Comparison of ENCODE assay signal across 21 cellular contexts in genomic region chr1:159896086-159896930, GRCh38. TPM values are rescaled to one million over a fixed set of nuclear protein-coding genes. Genes with fewer than 3 reads are reported as not detected.
DNase-seq lines count a peak whose midpoint lies in the region; ATAC-seq, FAIRE-seq and TF ChIP-seq lines count a peak whose summit lies in the region.
"Had no signal": no experiment of that assay in that cellular context is flagged by ENCODE, and none has a peak within 500 bp of the region (broad histone marks: within the 10 kb centered on the region; RNA-seq: fewer than 3 reads in every experiment).

No MANE protein-coding gene starts in this region.

- no peaks in the 10 kb centered on the region for H3K27me3 ChIP-seq in right lobe of liver
- peaks cover under 1 to 3% of the 10 kb centered on the region in 2 experiments; a peak in 3 of 5 replicates for H3K27me3 ChIP-seq in HepG2 (ENCODE audit: control insufficient read depth in 1 of 2, insufficient read depth in 2 of 2, low read length in 2 of 2)
- no peaks in the 10 kb centered on the region for H3K27me3 ChIP-seq in heart left ventricle
- no peaks in the 10 kb centered on the region for H3K27me3 ChIP-seq in neutrophil
- H3K27me3 ChIP-seq: Peyer's patch, uterus had no signal

- DNase-seq in right lobe of liver (no peak), HepG2 (ENCODE audit: low spot score) (no peak), heart left ventricle (peak in 3 of 5 donors; percentile 35 to 41 (median 36)), NCI-H2196 treated with DMSO at 0.1 percent for 48 hours (lab: John Stamatoyannopoulos, UW; ENCODE audit: unreplicated experiment) (no peak), OCI-M1 (lab: John Stamatoyannopoulos, UW) (no peak)
- no peak for DNase-seq in activated naive CD4-positive, alpha-beta T cell treated with Interleukin-2 at 50 U/mL for 16 hours
- DNase-seq: ACHN; activated CD4-positive, alpha-beta T cell treated with anti-CD3 and anti-CD28 coated beads for 48 hours; CD4-positive, alpha-beta memory T cell; DMS153; NCI-H1436 treated with DMSO at 0.1 percent for 48 hours; stimulated activated CD4-positive, alpha-beta T cell treated with anti-CD3 and anti-CD28 coated beads, Interleukin-2, amount 100 ng/mL, for 48 hours; uterus had no signal

- no peak overlapping the region for H3K4me2 ChIP-seq in HepG2 (ENCODE audit: low read depth, low read length)

- H3K9me3 ChIP-seq in right lobe of liver (no peaks in the 10 kb centered on the region), HepG2 (ENCODE audit: low read length) (no peaks in the 10 kb centered on the region), heart left ventricle (no peaks in the 10 kb centered on the region), neutrophil (no peaks in the 10 kb centered on the region)
- H3K9me3 ChIP-seq: Peyer's patch, uterus had no signal

- no peak overlapping the region for H3K9ac ChIP-seq in HepG2 (ENCODE audit: insufficient read depth, low read depth, low read length)

- H3K4me1 ChIP-seq in right lobe of liver: peaks cover 0 to 4% (median 0%) of the 10 kb centered on the region in 4 donors
- H3K4me1 ChIP-seq in HepG2 (ENCODE audit: insufficient read depth, low read length): no peaks in the 10 kb centered on the region
- peaks cover 0 to 56% (median 21%) of the 10 kb centered on the region in 12 donors for H3K4me1 ChIP-seq in heart left ventricle
- peaks cover 65 to 69% of the 10 kb centered on the region in 2 experiments for H3K4me1 ChIP-seq in neutrophil (ENCODE audit: control insufficient read depth in 1 of 2, insufficient read depth in 1 of 2, low read depth in 1 of 2, low read length in 1 of 2)
- H3K4me1 ChIP-seq: uterus had no signal

- no peaks in the 10 kb centered on the region for H4K20me1 ChIP-seq in HepG2 (ENCODE audit: insufficient read depth, low read length)

- intact Hi-C loops in right lobe of liver (cut with DNase I) (loop anchor here in 1 of 2 donors (10.0 kb wide), 1 partner anchor 732 kb away; no protein-coding TSS in a partner anchor), HepG2 (cut with micrococcal nuclease; ENCODE audit: unreplicated experiment) (no loop called here), heart left ventricle (cut with DNase I) (loop anchor here in 1 of 10 donors (10.0 kb wide), 1 partner anchor 732 kb away; no protein-coding TSS in a partner anchor)

- CTCF ChIA-PET in HepG2 (lab: Yijun Ruan, JAX; ENCODE audit: low intra/inter-chr PET ratio, low total read pairs): no interaction called here

- H3K27ac ChIP-seq in right lobe of liver (peak overlapping the region in 1 of 3 donors; percentile 13), HepG2 (ENCODE audit: extremely low read length, insufficient read depth, low read length) (no peak overlapping the region), heart left ventricle (peak overlapping the region in 3 of 12 donors; percentile 12 to 72 (median 28)), neutrophil (peak overlapping the region; percentile 93)
- H3K27ac ChIP-seq: epithelial cell of prostate, uterus had no signal

- 55% methylated on average over 5 of the region's 5 CpGs for WGBS in right lobe of liver (ENCODE audit: insufficient coverage, low coverage, low lambda C conversion rate, missing lambda C conversion rate)
- WGBS in HepG2 (ENCODE audit: low lambda C conversion rate): 47% methylated on average over 5 of the region's 5 CpGs
- WGBS in heart left ventricle, 4 donors: 72 to 76% (median 72%) methylated on average over 5 of the region's 5 CpGs

- TF ChIP-seq EP300 in HepG2 (IDR thresholded peaks at IDR 0.05; ENCODE audit: low read depth in 2 of 2, low read length in 2 of 2): no peak
- no peak for TF ChIP-seq EP300 in HepG2 (CRISPR knock-in tag; IDR thresholded peaks at IDR 0.05; ENCODE audit: borderline replicate concordance)

- in situ Hi-C loops in HepG2 (cut with HindIII; ENCODE audit: extremely low pct_ligation_motif_present, low pct_unique_long_range_greater_than_20kb): no loop called here

- no peaks in the 10 kb centered on the region for H3K79me2 ChIP-seq in HepG2 (ENCODE audit: insufficient read depth, low read length)

- H3K36me3 ChIP-seq in right lobe of liver (no peaks in the 10 kb centered on the region), HepG2 (replicated peaks in 1 of 2; ENCODE audit: control insufficient read depth in 1 of 2, insufficient read depth in 2 of 2, low read length in 2 of 2) (no peaks in the 10 kb centered on the region), heart left ventricle (no peaks in the 10 kb centered on the region), neutrophil (no peaks in the 10 kb centered on the region)
- H3K36me3 ChIP-seq: Peyer's patch, uterus had no signal

- H2AFZ ChIP-seq in HepG2 (ENCODE audit: low read length): no peak overlapping the region

- no peak for TF ChIP-seq RAD21 in HepG2 (CRISPR knock-in tag; IDR thresholded peaks at IDR 0.05)

- no TSS peak for BruUV-seq in HepG2 (replicated peaks; lab: Mats Ljungman, UMichigan)

- no peak for FAIRE-seq in HepG2 (lab: Jason Lieb, UNC)
- FAIRE-seq: bronchial epithelial cell, frontal cortex had no signal

- H3K4me3 ChIP-seq in right lobe of liver: no peak overlapping the region
- no peak overlapping the region for H3K4me3 ChIP-seq in HepG2 (replicated peaks in 1 of 3; ENCODE audit: insufficient read depth in 1 of 3, low read depth in 2 of 3, low read length in 3 of 3)
- H3K4me3 ChIP-seq in heart left ventricle: no peak overlapping the region
- peak overlapping the region; percentile 21 to 41 for H3K4me3 ChIP-seq in neutrophil (ENCODE audit: low read depth in 1 of 2, low read length in 1 of 2)
- H3K4me3 ChIP-seq: Peyer's patch, uterus had no signal

- no peak for TF ChIP-seq CTCF in right lobe of liver (IDR thresholded peaks at IDR 0.05)
- no peak for TF ChIP-seq CTCF in HepG2 (CRISPR knock-in tag; IDR thresholded peaks at IDR 0.05)
- TF ChIP-seq CTCF in heart left ventricle (IDR thresholded peaks at IDR 0.05): no peak
- TF ChIP-seq CTCF in neutrophil (IDR thresholded peaks at IDR 0.05): peak; percentile 47

- TF ChIP-seq POLR2A in right lobe of liver (IDR thresholded peaks at IDR 0.05) (no peak), HepG2 (IDR thresholded peaks at IDR 0.05; ENCODE audit: insufficient read depth in 1 of 2, low read depth in 2 of 2, low read length in 2 of 2) (no peak), heart left ventricle (IDR thresholded peaks at IDR 0.05) (no peak)

- ATAC-seq in right lobe of liver: peak; percentile 22 to 53 (median 41)
- no peak for ATAC-seq in HepG2
- ATAC-seq in heart left ventricle: peak; percentile 37 to 69 (median 46)
- ATAC-seq in HG03378 (IDR thresholded peaks at IDR 0.05; ENCODE audit: unreplicated experiment): no peak

- POLR2A ChIA-PET in HepG2 (lab: Yijun Ruan, JAX): no interaction called here

RNA-seq across cellular contexts. Expression of gene CFAP45, which starts 3.7 kb away (rescaled TPM):
- total RNA-seq in right lobe of liver: not detected
- total RNA-seq in HepG2 (2016; rRNA removed; fragmentation: Illumina TruSeq; extraction: Trizol): not detected in 2 replicates
- total RNA-seq in HepG2 (2016; cell fraction: cytosol; rRNA removed; fragmentation: Illumina TruSeq; extraction: Trizol; ENCODE audit: low read depth): not detected in 2 replicates
- not detected in 2 replicates for total RNA-seq in HepG2 (2016; cell fraction: insoluble cytoplasmic fraction; rRNA removed; fragmentation: Illumina TruSeq; extraction: Trizol)
- total RNA-seq in HepG2 (2016; cell fraction: membrane; rRNA removed; fragmentation: Illumina TruSeq; extraction: Trizol): not detected in 2 replicates
- total RNA-seq in HepG2 (2016; cell fraction: nucleus; rRNA removed; fragmentation: Illumina TruSeq; extraction: Trizol): not detected in 2 replicates
- polyA plus RNA-seq in HepG2 (2011; rRNA removed): not detected in 2 replicates
- polyA plus RNA-seq in HepG2 (2011; cell fraction: cytosol; rRNA removed): 0.09 TPM in 1 of 2 replicates, not detected in the other
- polyA plus RNA-seq in HepG2 (2011; cell fraction: nucleus; rRNA removed): not detected in 2 replicates
- polyA plus RNA-seq in HepG2 (2012): 0.13 TPM in 1 of 2 replicates, not detected in the other
- polyA plus RNA-seq in HepG2 (2016; cell fraction: cytosol; fragmentation: Illumina TruSeq; extraction: Trizol; ENCODE audit: low read depth): not detected in 2 replicates
- not detected in 2 replicates for polyA plus RNA-seq in HepG2 (2016; cell fraction: insoluble cytoplasmic fraction; fragmentation: Illumina TruSeq; extraction: Trizol; ENCODE audit: low read depth)
- polyA plus RNA-seq in HepG2 (2016; cell fraction: membrane; fragmentation: Illumina TruSeq; extraction: Trizol; ENCODE audit: low read depth): not detected in 2 replicates
- not detected in 2 replicates for polyA plus RNA-seq in HepG2 (2016; cell fraction: nucleus; fragmentation: Illumina TruSeq; extraction: Trizol; ENCODE audit: insufficient read depth, low read depth)
- not detected in 2 replicates for polyA minus RNA-seq in HepG2 (2011; rRNA and poly(A)+ RNA removed; ENCODE audit: low replicate concordance)
- polyA minus RNA-seq in HepG2 (2011; cell fraction: cytosol; rRNA and poly(A)+ RNA removed): not detected in 2 replicates
- not detected in 2 replicates for polyA minus RNA-seq in HepG2 (2011; cell fraction: nucleus; rRNA and poly(A)+ RNA removed)
- 1 to 10 TPM in 1 of 9 donors, under 1 TPM in 6, not detected in 2; 0.31 to 1.8 (median 0.62) TPM for total RNA-seq in heart left ventricle
- 1 to 10 TPM in 1 of 2 donors, under 1 TPM in 1; 0.29 to 1.3 TPM for polyA plus RNA-seq in heart left ventricle

RNA-seq across cellular contexts. Expression of gene TAGLN2, which starts 29.0 kb away (rescaled TPM):
- 100 to 1,000 TPM in 3 of 6 experiments, 10 to 100 TPM in 3; 53.2 to 200 (median 117) TPM for total RNA-seq in right lobe of liver
- total RNA-seq in HepG2 (2016; rRNA removed; fragmentation: Illumina TruSeq; extraction: Trizol): 6.7 and 9.7 TPM in 2 replicates
- 1.7 and 2.0 TPM in 2 replicates for total RNA-seq in HepG2 (2016; cell fraction: cytosol; rRNA removed; fragmentation: Illumina TruSeq; extraction: Trizol; ENCODE audit: low read depth)
- 7.1 and 9.8 TPM in 2 replicates for total RNA-seq in HepG2 (2016; cell fraction: insoluble cytoplasmic fraction; rRNA removed; fragmentation: Illumina TruSeq; extraction: Trizol)
- total RNA-seq in HepG2 (2016; cell fraction: membrane; rRNA removed; fragmentation: Illumina TruSeq; extraction: Trizol): 3.3 and 3.5 TPM in 2 replicates
- total RNA-seq in HepG2 (2016; cell fraction: nucleus; rRNA removed; fragmentation: Illumina TruSeq; extraction: Trizol): 2.5 and 3.4 TPM in 2 replicates
- polyA plus RNA-seq in HepG2 (2011; rRNA removed): 17.2 and 21.2 TPM in 2 replicates
- 18.8 and 19.0 TPM in 2 replicates for polyA plus RNA-seq in HepG2 (2011; cell fraction: cytosol; rRNA removed)
- 6.8 and 9.1 TPM in 2 replicates for polyA plus RNA-seq in HepG2 (2011; cell fraction: nucleus; rRNA removed)
- polyA plus RNA-seq in HepG2 (2012): 5.9 and 19.9 TPM in 2 replicates
- 3.1 TPM in 2 replicates for polyA plus RNA-seq in HepG2 (2016; cell fraction: cytosol; fragmentation: Illumina TruSeq; extraction: Trizol; ENCODE audit: low read depth)
- polyA plus RNA-seq in HepG2 (2016; cell fraction: insoluble cytoplasmic fraction; fragmentation: Illumina TruSeq; extraction: Trizol; ENCODE audit: low read depth): 13.2 and 15.2 TPM in 2 replicates
- polyA plus RNA-seq in HepG2 (2016; cell fraction: membrane; fragmentation: Illumina TruSeq; extraction: Trizol; ENCODE audit: low read depth): 3.8 and 3.9 TPM in 2 replicates
- polyA plus RNA-seq in HepG2 (2016; cell fraction: nucleus; fragmentation: Illumina TruSeq; extraction: Trizol; ENCODE audit: insufficient read depth, low read depth): 6.2 and 8.6 TPM in 2 replicates
- polyA minus RNA-seq in HepG2 (2011; rRNA and poly(A)+ RNA removed; ENCODE audit: low replicate concordance): 16.1 and 272 TPM in 2 replicates
- 7.6 and 8.4 TPM in 2 replicates for polyA minus RNA-seq in HepG2 (2011; cell fraction: cytosol; rRNA and poly(A)+ RNA removed)
- polyA minus RNA-seq in HepG2 (2011; cell fraction: nucleus; rRNA and poly(A)+ RNA removed): 2.6 and 3.4 TPM in 2 replicates
- total RNA-seq in heart left ventricle: 100 to 1,000 TPM in 5 of 9 donors, 10 to 100 TPM in 4; 84.3 to 246 (median 131) TPM
- 100 to 1,000 TPM; 113 to 226 TPM for polyA plus RNA-seq in heart left ventricle

RNA-seq across cellular contexts. Expression of gene VSIG8, which starts 33.9 kb away (rescaled TPM):
- not detected for total RNA-seq in right lobe of liver
- not detected in 2 replicates for total RNA-seq in HepG2 (2016; rRNA removed; fragmentation: Illumina TruSeq; extraction: Trizol)
- total RNA-seq in HepG2 (2016; cell fraction: cytosol; rRNA removed; fragmentation: Illumina TruSeq; extraction: Trizol; ENCODE audit: low read depth): not detected in 2 replicates
- not detected in 2 replicates for total RNA-seq in HepG2 (2016; cell fraction: insoluble cytoplasmic fraction; rRNA removed; fragmentation: Illumina TruSeq; extraction: Trizol)
- total RNA-seq in HepG2 (2016; cell fraction: membrane; rRNA removed; fragmentation: Illumina TruSeq; extraction: Trizol): not detected in 2 replicates
- not detected in 2 replicates for total RNA-seq in HepG2 (2016; cell fraction: nucleus; rRNA removed; fragmentation: Illumina TruSeq; extraction: Trizol)
- polyA plus RNA-seq in HepG2 (2011; rRNA removed): not detected in 2 replicates
- polyA plus RNA-seq in HepG2 (2011; cell fraction: cytosol; rRNA removed): not detected in 2 replicates
- polyA plus RNA-seq in HepG2 (2011; cell fraction: nucleus; rRNA removed): not detected in 2 replicates
- polyA plus RNA-seq in HepG2 (2012): not detected in 2 replicates
- polyA plus RNA-seq in HepG2 (2016; cell fraction: cytosol; fragmentation: Illumina TruSeq; extraction: Trizol; ENCODE audit: low read depth): not detected in 2 replicates
- not detected in 2 replicates for polyA plus RNA-seq in HepG2 (2016; cell fraction: insoluble cytoplasmic fraction; fragmentation: Illumina TruSeq; extraction: Trizol; ENCODE audit: low read depth)
- polyA plus RNA-seq in HepG2 (2016; cell fraction: membrane; fragmentation: Illumina TruSeq; extraction: Trizol; ENCODE audit: low read depth): not detected in 2 replicates
- polyA plus RNA-seq in HepG2 (2016; cell fraction: nucleus; fragmentation: Illumina TruSeq; extraction: Trizol; ENCODE audit: insufficient read depth, low read depth): not detected in 2 replicates
- polyA minus RNA-seq in HepG2 (2011; rRNA and poly(A)+ RNA removed; ENCODE audit: low replicate concordance): not detected in 2 replicates
- not detected in 2 replicates for polyA minus RNA-seq in HepG2 (2011; cell fraction: cytosol; rRNA and poly(A)+ RNA removed)
- polyA minus RNA-seq in HepG2 (2011; cell fraction: nucleus; rRNA and poly(A)+ RNA removed): not detected in 2 replicates
- total RNA-seq in heart left ventricle: not detected
- polyA plus RNA-seq in heart left ventricle: under 1 TPM in 1 of 2 donors, not detected in 1; 0.27 TPM
- total RNA-seq: bronchial epithelial cell; CD4-positive, alpha-beta memory T cell; frontal cortex; omental fat pad had no signal
- polyA plus RNA-seq: CD4-positive, alpha-beta memory T cell had no signal

RNA-seq across cellular contexts. Expression of gene IGSF9, which starts 49.1 kb away (rescaled TPM):
- 10 to 100 TPM in 5 of 6 experiments, 1 to 10 TPM in 1; 2.2 to 53.7 (median 16.6) TPM for total RNA-seq in right lobe of liver
- total RNA-seq in HepG2 (2016; rRNA removed; fragmentation: Illumina TruSeq; extraction: Trizol): not detected in 2 replicates
- total RNA-seq in HepG2 (2016; cell fraction: cytosol; rRNA removed; fragmentation: Illumina TruSeq; extraction: Trizol; ENCODE audit: low read depth): not detected in 2 replicates
- total RNA-seq in HepG2 (2016; cell fraction: insoluble cytoplasmic fraction; rRNA removed; fragmentation: Illumina TruSeq; extraction: Trizol): not detected in 2 replicates
- total RNA-seq in HepG2 (2016; cell fraction: membrane; rRNA removed; fragmentation: Illumina TruSeq; extraction: Trizol): not detected in 2 replicates
- total RNA-seq in HepG2 (2016; cell fraction: nucleus; rRNA removed; fragmentation: Illumina TruSeq; extraction: Trizol): not detected in 2 replicates
- polyA plus RNA-seq in HepG2 (2011; rRNA removed): 0.03 and 0.04 TPM in 2 replicates
- not detected in 2 replicates for polyA plus RNA-seq in HepG2 (2011; cell fraction: cytosol; rRNA removed)
- polyA plus RNA-seq in HepG2 (2011; cell fraction: nucleus; rRNA removed): 0.08 TPM in 1 of 2 replicates, not detected in the other
- not detected in 2 replicates for polyA plus RNA-seq in HepG2 (2012)
- not detected in 2 replicates for polyA plus RNA-seq in HepG2 (2016; cell fraction: cytosol; fragmentation: Illumina TruSeq; extraction: Trizol; ENCODE audit: low read depth)
- polyA plus RNA-seq in HepG2 (2016; cell fraction: insoluble cytoplasmic fraction; fragmentation: Illumina TruSeq; extraction: Trizol; ENCODE audit: low read depth): not detected in 2 replicates
- polyA plus RNA-seq in HepG2 (2016; cell fraction: membrane; fragmentation: Illumina TruSeq; extraction: Trizol; ENCODE audit: low read depth): not detected in 2 replicates
- not detected in 2 replicates for polyA plus RNA-seq in HepG2 (2016; cell fraction: nucleus; fragmentation: Illumina TruSeq; extraction: Trizol; ENCODE audit: insufficient read depth, low read depth)
- not detected in 2 replicates for polyA minus RNA-seq in HepG2 (2011; rRNA and poly(A)+ RNA removed; ENCODE audit: low replicate concordance)
- polyA minus RNA-seq in HepG2 (2011; cell fraction: cytosol; rRNA and poly(A)+ RNA removed): not detected in 2 replicates
- not detected in 2 replicates for polyA minus RNA-seq in HepG2 (2011; cell fraction: nucleus; rRNA and poly(A)+ RNA removed)
- total RNA-seq in heart left ventricle: 1 to 10 TPM in 1 of 9 donors, under 1 TPM in 3, not detected in 5; 0.10 to 4.8 (median 0.12) TPM
- polyA plus RNA-seq in heart left ventricle: under 1 TPM in 1 of 2 donors, not detected in 1; 0.06 TPM
- total RNA-seq: CD4-positive, alpha-beta memory T cell had no signal
- polyA plus RNA-seq: CD4-positive, alpha-beta memory T cell had no signal

RNA-seq across cellular contexts. Expression of gene SLAMF9, which starts 57.7 kb away (rescaled TPM):
- total RNA-seq in right lobe of liver: 1 to 10 TPM in 3 of 6 experiments, under 1 TPM in 1, not detected in 2; 0.68 to 2.2 (median 1.6) TPM
- not detected in 2 replicates for total RNA-seq in HepG2 (2016; rRNA removed; fragmentation: Illumina TruSeq; extraction: Trizol)
- not detected in 2 replicates for total RNA-seq in HepG2 (2016; cell fraction: cytosol; rRNA removed; fragmentation: Illumina TruSeq; extraction: Trizol; ENCODE audit: low read depth)
- not detected in 2 replicates for total RNA-seq in HepG2 (2016; cell fraction: insoluble cytoplasmic fraction; rRNA removed; fragmentation: Illumina TruSeq; extraction: Trizol)
- not detected in 2 replicates for total RNA-seq in HepG2 (2016; cell fraction: membrane; rRNA removed; fragmentation: Illumina TruSeq; extraction: Trizol)
- not detected in 2 replicates for total RNA-seq in HepG2 (2016; cell fraction: nucleus; rRNA removed; fragmentation: Illumina TruSeq; extraction: Trizol)
- 0.55 and 0.82 TPM in 2 replicates for polyA plus RNA-seq in HepG2 (2011; rRNA removed)
- polyA plus RNA-seq in HepG2 (2011; cell fraction: cytosol; rRNA removed): 0.67 and 1.1 TPM in 2 replicates
- polyA plus RNA-seq in HepG2 (2011; cell fraction: nucleus; rRNA removed): 0.12 and 0.47 TPM in 2 replicates
- not detected in 2 replicates for polyA plus RNA-seq in HepG2 (2012)
- not detected in 2 replicates for polyA plus RNA-seq in HepG2 (2016; cell fraction: cytosol; fragmentation: Illumina TruSeq; extraction: Trizol; ENCODE audit: low read depth)
- not detected in 2 replicates for polyA plus RNA-seq in HepG2 (2016; cell fraction: insoluble cytoplasmic fraction; fragmentation: Illumina TruSeq; extraction: Trizol; ENCODE audit: low read depth)
- not detected in 2 replicates for polyA plus RNA-seq in HepG2 (2016; cell fraction: membrane; fragmentation: Illumina TruSeq; extraction: Trizol; ENCODE audit: low read depth)
- polyA plus RNA-seq in HepG2 (2016; cell fraction: nucleus; fragmentation: Illumina TruSeq; extraction: Trizol; ENCODE audit: insufficient read depth, low read depth): not detected in 2 replicates
- polyA minus RNA-seq in HepG2 (2011; rRNA and poly(A)+ RNA removed; ENCODE audit: low replicate concordance): not detected in 2 replicates
- polyA minus RNA-seq in HepG2 (2011; cell fraction: cytosol; rRNA and poly(A)+ RNA removed): not detected in 2 replicates
- polyA minus RNA-seq in HepG2 (2011; cell fraction: nucleus; rRNA and poly(A)+ RNA removed): not detected in 2 replicates
- under 1 TPM in 1 of 9 donors, not detected in 8; 0.88 TPM for total RNA-seq in heart left ventricle
- polyA plus RNA-seq in heart left ventricle: under 1 TPM in 1 of 2 donors, not detected in 1; 0.24 TPM
- total RNA-seq: CD4-positive, alpha-beta memory T cell; frontal cortex; H4; Peyer's patch; uterus had no signal
- polyA plus RNA-seq: CD4-positive, alpha-beta memory T cell had no signal

Comparison
In these comparisons a context has a peak if more than half of its experiments do, and no peak if none do; other contexts are left out.
1. ATAC-seq: peak in right lobe of liver (4 of 4) and heart left ventricle (4 of 4); none in HepG2 (single experiment) and HG03378 (single experiment).
2. RNA of gene TAGLN2, which starts 29.0 kb away (total RNA-seq): 53.2 to 200 TPM in right lobe of liver and 84.3 to 246 TPM in heart left ventricle; 1.7 to 9.8 TPM in HepG2; every median in the first group is over 4 times any median in the second.
3. DNase-seq: peak in heart left ventricle (3 of 5); none in right lobe of liver (0 of 3), HepG2 (single experiment), activated naive CD4-positive, alpha-beta T cell treated with Interleukin-2 at 50 U/mL for 16 hours (single experiment), NCI-H2196 treated with DMSO at 0.1 percent for 48 hours (single experiment) and OCI-M1 (single experiment).
4. H3K4me3 ChIP-seq: peak in neutrophil (2 of 2); none in right lobe of liver (0 of 3), HepG2 (0 of 3) and heart left ventricle (0 of 12).